8 cellular contexts compared by ENCODE assay signal in the genomic region with DNA sequence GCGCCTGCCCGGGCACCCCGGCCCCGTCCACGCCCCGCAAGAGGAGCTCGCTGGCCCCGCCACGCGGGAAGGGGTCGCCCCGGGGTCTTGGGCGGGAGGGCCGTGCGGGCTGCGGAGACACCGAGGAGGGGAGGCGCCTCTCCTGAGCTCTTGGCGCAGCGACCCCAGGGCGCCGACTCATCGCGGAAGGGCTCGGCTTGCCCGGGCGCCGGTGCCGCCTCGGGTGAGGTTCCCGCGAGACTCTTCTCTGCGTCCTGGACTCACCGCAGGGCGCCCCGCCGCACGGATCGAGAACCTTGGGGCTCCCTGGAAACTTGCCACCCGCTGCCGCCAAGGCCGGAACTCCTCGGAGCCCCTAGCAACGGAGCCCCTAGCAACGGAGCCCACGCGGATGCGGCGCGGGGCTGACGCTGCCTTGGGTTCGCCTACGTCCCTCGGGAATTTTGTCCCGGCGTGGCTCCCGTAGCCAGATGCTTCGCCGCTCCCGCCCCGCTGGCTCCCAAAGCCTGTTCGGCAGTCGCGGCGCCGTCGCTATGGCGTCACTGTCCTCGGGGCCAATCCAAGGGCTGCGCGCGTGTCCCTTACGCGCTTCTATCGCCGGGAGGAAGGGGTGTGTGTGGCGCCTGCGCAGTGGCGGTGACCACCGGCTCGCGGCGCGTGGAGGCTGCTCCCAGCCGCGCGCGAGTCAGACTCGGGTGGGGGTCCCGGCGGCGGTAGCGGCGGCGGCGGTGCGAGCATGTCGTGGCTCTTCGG. TPM values are rescaled to one million over a fixed set of nuclear protein-coding genes. Genes with fewer than 3 reads are reported as not detected.
DNase-seq lines count a peak whose midpoint lies in the region; ATAC-seq and TF ChIP-seq lines count a peak whose summit lies in the region.

ATAD3A (plus strand) TSS at position 630 of the 753 bp plus-strand sequence; CDS start at position 737, 107 bp downstream.

- H3K4me3 ChIP-seq in Jurkat, Clone E6-1 (ENCODE audit: low read length) = peak within 1 kb of the TSS; percentile 57
- H3K4me3 ChIP-seq in PC-3 (ENCODE audit: low read length) (peak within 1 kb of the TSS; percentile 91), epithelial cell of esophagus (ENCODE audit: low read length) (peak within 1 kb of the TSS; percentile 83), mucosa of descending colon (peak within 1 kb of the TSS; percentile 83)

- H3K9me3 ChIP-seq in PC-3 (ENCODE audit: low read length) (no peaks in the 10 kb centered on the region), mucosa of descending colon (no peaks in the 10 kb centered on the region)

- peak within 1 kb of the TSS; percentile 82 for H2AFZ ChIP-seq in PC-3 (ENCODE audit: low read length)

- DNase-seq in DMS53 (lab: John Stamatoyannopoulos, UW) (peak; percentile 99), PC-3 (peak; percentile 100), activated T-cell treated with anti-CD3 and anti-CD28 coated beads for 4 hours (peak; percentile 90), epithelial cell of esophagus (ENCODE audit: low read depth) (peak; percentile 99), mucosa of descending colon (peak; percentile 99)
- peak; percentile 95 for DNase-seq in Jurkat, Clone E6-1 (ENCODE audit: low read depth, low spot score)
- peak; percentile 91 for DNase-seq in stimulated activated CD8-positive, alpha-beta memory T cell treated with anti-CD3 and anti-CD28 coated beads, Interleukin-4, amount 100 ng/mL, for 1 hour (ENCODE audit: low read depth in 2 of 2, low spot score in 1 of 2)

- H4K20me1 ChIP-seq in PC-3 (ENCODE audit: low read length) = peaks cover 5% of the 10 kb centered on the region; the same call in 1 of the 2 replicates

- H3K27me3 ChIP-seq in PC-3 (ENCODE audit: low read length) = no peaks in the 10 kb centered on the region

- H3K9ac ChIP-seq in PC-3 (ENCODE audit: low read length) = peak within 1 kb of the TSS; percentile 95

- H3F3A ChIP-seq in PC-3 (ENCODE audit: low read length, unreplicated experiment) = no peaks in the 10 kb centered on the region

- H3K36me3 ChIP-seq in PC-3 (ENCODE audit: low read depth, low read length) (peaks cover 10% of the 10 kb centered on the region), mucosa of descending colon (ENCODE audit: low read depth) (no peaks in the 10 kb centered on the region)

- H3K4me1 ChIP-seq in PC-3 (ENCODE audit: insufficient read depth, low read length) (peaks cover 9% of the 10 kb centered on the region), mucosa of descending colon (ENCODE audit: low read depth) (peaks cover 7% of the 10 kb centered on the region)

- intact Hi-C loops in PC-3 (cut with micrococcal nuclease) (loop anchor here (1.0 kb wide), 1 partner anchor 40 kb away; the partner anchor contains the start of gene ATAD3B), mucosa of descending colon (cut with DNase I, micrococcal nuclease) (no loop called here)

- ATAC-seq in GM21717 (IDR thresholded peaks at IDR 0.05; ENCODE audit: unreplicated experiment) (peak; percentile 68), PC-3 (peak; percentile 82), mucosa of descending colon (peak; percentile 98)

- no peaks in the 10 kb centered on the region for H3K9me2 ChIP-seq in PC-3 (replicated peaks; ENCODE audit: low read length)

- peak within 1 kb of the TSS; percentile 88 for H3K4me2 ChIP-seq in PC-3 (ENCODE audit: low read length)

- peak within 1 kb of the TSS; percentile 85 for H3K27ac ChIP-seq in PC-3 (ENCODE audit: low read length)

- POLR2A ChIA-PET in PC-3 (lab: Charles Lee; ENCODE audit: unreplicated experiment) = interaction anchor here (0.6 kb wide), 1 partner anchor 102 kb away, joined by 3 read pairs; no protein-coding TSS in a partner anchor

- H3K79me2 ChIP-seq in PC-3 (ENCODE audit: low read length) = peaks cover 48% of the 10 kb centered on the region

- TF ChIP-seq CTCF in PC-3 (conservative IDR thresholded peaks at IDR 0.05; ENCODE audit: low read depth, low read length) (no peak), epithelial cell of esophagus (IDR thresholded peaks at IDR 0.05; ENCODE audit: insufficient read depth, low read depth, low read length, missing control alignments) (no peak), mucosa of descending colon (IDR thresholded peaks at IDR 0.05) (no peak)

- BruUV-seq in PC-3 (replicated peaks; lab: Mats Ljungman, UMichigan) = no TSS peak

- CTCF ChIA-PET in PC-3 (lab: Charles Lee) = interaction anchor here (0.6 kb wide), 1 partner anchor 88 kb away, joined by 4 read pairs; no protein-coding TSS in a partner anchor

RNA-seq across cellular contexts. Expression of gene ATAD3A, which starts in this region (rescaled TPM):
- 59.0 TPM for polyA plus RNA-seq in Jurkat, Clone E6-1 (2012; ENCODE audit: insufficient read depth, insufficient read length)
- total RNA-seq in PC-3 (2014; rRNA removed) = 186 and 243 TPM in 2 replicates
- 10 to 100 TPM; 18.8 to 35.1 (median 20.8) TPM for total RNA-seq in mucosa of descending colon

Comparison
In these comparisons a context has a peak if more than half of its experiments do, and no peak if none do; other contexts are left out.
1. Peak in every context shown above with its lines: DNase-seq, ATAC-seq, H3K4me3 ChIP-seq and H3K27ac ChIP-seq.